ENCODE assay signal across 13 cellular contexts in genomic region chr14:102993523-102993922, GRCh38.
DNase-seq lines count a peak whose midpoint lies in the region; ATAC-seq and TF ChIP-seq lines count a peak whose summit lies in the region.
"Had no signal": no experiment of that assay in that cellular context is flagged by ENCODE, and none has a peak within 500 bp of the region (broad histone marks: within the 10 kb centered on the region; RNA-seq: fewer than 3 reads in every experiment).

No MANE protein-coding gene starts in this region.

- H3F3A ChIP-seq in PC-3 (ENCODE audit: low read length, unreplicated experiment) = no peaks in the 10 kb centered on the region

- H3K9me2 ChIP-seq in PC-3 (replicated peaks; ENCODE audit: low read length) = no peaks in the 10 kb centered on the region

- no peaks in the 10 kb centered on the region for H3K27me3 ChIP-seq in PC-3 (ENCODE audit: low read length)
- H3K27me3 ChIP-seq in psoas muscle (ENCODE audit: insufficient read depth in 3 of 3, low read length in 2 of 3) = no peaks in the 10 kb centered on the region

- intact Hi-C loops in PC-3 (cut with micrococcal nuclease) (no loop called here), psoas muscle (cut with DNase I) (no loop called here)

- CTCF ChIA-PET in PC-3 (lab: Charles Lee) = interaction anchor here (0.5 to 1.0 kb wide), 2 partner anchors 40 to 399 kb away, joined by 3 to 4 read pairs; no protein-coding TSS in a partner anchor

- H3K4me3 ChIP-seq in PC-3 (ENCODE audit: low read length) = peak overlapping the region; percentile 36; the same call in 1 of the 2 replicates
- H3K4me3 ChIP-seq in psoas muscle = no peak overlapping the region

- no peaks in the 10 kb centered on the region for H4K20me1 ChIP-seq in PC-3 (ENCODE audit: low read length)

- TF ChIP-seq CTCF in PC-3 (conservative IDR thresholded peaks at IDR 0.05; ENCODE audit: low read depth, low read length) = no peak
- TF ChIP-seq CTCF in psoas muscle (IDR thresholded peaks at IDR 0.05) = no peak
- TF ChIP-seq CTCF in GM10266 (IDR thresholded peaks at IDR 0.05; ENCODE audit: control insufficient read depth, insufficient read depth, low read depth, missing control alignments) = no peak

- no peak overlapping the region for H2AFZ ChIP-seq in PC-3 (ENCODE audit: low read length)

- H3K4me1 ChIP-seq in PC-3 (ENCODE audit: insufficient read depth, low read length) = peaks cover 35% of the 10 kb centered on the region
- H3K4me1 ChIP-seq in psoas muscle = no peaks in the 10 kb centered on the region

- H3K9me3 ChIP-seq in PC-3 (ENCODE audit: low read length) (peaks cover 6% of the 10 kb centered on the region; the same call in 1 of the 2 replicates), psoas muscle (peaks cover 3% of the 10 kb centered on the region)

- peak overlapping the region; percentile 76 for H3K4me2 ChIP-seq in PC-3 (ENCODE audit: low read length)

- H3K36me3 ChIP-seq in PC-3 (ENCODE audit: low read depth, low read length) = peaks cover 35% of the 10 kb centered on the region
- peaks cover 4 to 72% of the 10 kb centered on the region in 2 donors for H3K36me3 ChIP-seq in psoas muscle (ENCODE audit: insufficient read depth in 1 of 2, low read depth in 1 of 2)

- peak overlapping the region; percentile 91 for H3K27ac ChIP-seq in PC-3 (ENCODE audit: low read length)
- peak overlapping the region; percentile 84 for H3K27ac ChIP-seq in epithelial cell of prostate
- H3K27ac ChIP-seq in psoas muscle = no peak overlapping the region

- DNase-seq in ELR (ENCODE audit: low read depth) (peak; percentile 90), PC-3 (peak; percentile 95), epithelial cell of prostate (ENCODE audit: low read depth, low spot score) (peak; percentile 84), psoas muscle (no peak), NCI-H1048 (lab: John Stamatoyannopoulos, UW) (no peak), GM10266 (ENCODE audit: extremely low spot score) (no peak), C1 segment of cervical spinal cord (lab: John Stamatoyannopoulos, UW) (no peak), DMS 273 treated with DMSO at 0.1 percent for 48 hours (lab: John Stamatoyannopoulos, UW) (no peak)
- DNase-seq: activated CD4-positive, alpha-beta T cell treated with anti-CD3 and anti-CD28 coated beads, Interleukin-2, amount 10 ng/mL, durations not matched to agents 24 days and 14 days; NCI-H2029 treated with DMSO at 0.1 percent for 48 hours; RPMI8226; trophoblast cell had no signal

- BruUV-seq in PC-3 (replicated peaks; lab: Mats Ljungman, UMichigan) = no TSS peak

- POLR2A ChIA-PET in PC-3 (lab: Charles Lee; ENCODE audit: unreplicated experiment) = no interaction called here

- H3K79me2 ChIP-seq in PC-3 (ENCODE audit: low read length) = peaks cover 36% of the 10 kb centered on the region

- H3K9ac ChIP-seq in PC-3 (ENCODE audit: low read length) = peak overlapping the region; percentile 45

- WGBS in psoas muscle, 3 donors = 81 to 85% (median 82%) methylated on average over 3 of the region's 3 CpGs

- peak; percentile 93 for ATAC-seq in PC-3
- peak in 3 of 4 donors; percentile 36 to 57 (median 46) for ATAC-seq in psoas muscle
- ATAC-seq: activated naive CD4-positive, alpha-beta T cell treated with anti-CD3 and anti-CD28 coated beads, Interleukin-2, amount 50 U/mL, for 72 hours had no signal

Comparison
In these comparisons a context has a peak if more than half of its experiments do, and no peak if none do; other contexts are left out.
1. DNase-seq: peak in ELR (single experiment), PC-3 (single experiment) and epithelial cell of prostate (single experiment); none in psoas muscle (0 of 2), NCI-H1048 (single experiment), GM10266 (single experiment), C1 segment of cervical spinal cord (0 of 14) and DMS 273 treated with DMSO at 0.1 percent for 48 hours (single experiment).